8 cellular contexts compared by ENCODE assay signal in genomic region chr13:20161275-20161950, GRCh38. TPM values are rescaled to one million over a fixed set of nuclear protein-coding genes. Genes with fewer than 3 reads are reported as not detected.
A peak's percentile ranks its signal among the peaks of the same experiment; 100 is the strongest.
DNase-seq lines count a peak whose midpoint lies in the region; ATAC-seq and TF ChIP-seq lines count a peak whose summit lies in the region.

No MANE protein-coding gene starts in this region.

- DNase-seq in GM12865 (ENCODE audit: low read depth) (peak; percentile 86), OCI-LY7 (ENCODE audit: low spot score) (peak; percentile 19), ascending aorta (ENCODE audit: low spot score in 2 of 2) (no peak), lower lobe of right lung (no peak), substantia nigra (lab: John Stamatoyannopoulos, UW) (no peak), GM19240 (ENCODE audit: insufficient read length, low spot score) (no peak)

- H3K27me3 Mint-ChIP-seq in stimulated activated memory B cell treated with anti-CD40 and anti-IgM and Interleukin-4, amounts not matched to agents 10 μg/mL and 1 μg/mL and 100 μg/mL, for 72 hours: peaks cover 11% of the 10 kb centered on the region

- H3K9me3 Mint-ChIP-seq in stimulated activated memory B cell treated with anti-CD40 and anti-IgM and Interleukin-4, amounts not matched to agents 10 μg/mL and 1 μg/mL and 100 μg/mL, for 72 hours: no peaks in the 10 kb centered on the region

- no peaks in the 10 kb centered on the region for H3K79me2 ChIP-seq in OCI-LY7 (ENCODE audit: insufficient read depth, low read depth, low read length)

- H3K4me1 ChIP-seq in HEK293 (ENCODE audit: control insufficient read depth, insufficient read depth, low read length) (no peaks in the 10 kb centered on the region), OCI-LY7 (ENCODE audit: insufficient read depth, low read length, poor library complexity, severe bottlenecking) (peaks cover 9% of the 10 kb centered on the region), ascending aorta (peaks cover 3 to 4% of the 10 kb centered on the region in 2 donors), lower lobe of right lung (peaks cover 22% of the 10 kb centered on the region)

- intact Hi-C loops in OCI-LY7 (cut with micrococcal nuclease; ENCODE audit: unreplicated experiment) (no loop called here), ascending aorta (cut with DNase I) (loop anchor here (2.0 kb wide), 1 partner anchor 35 kb away; no protein-coding TSS in a partner anchor), lower lobe of right lung (cut with DNase I) (no loop called here)

- no peaks in the 10 kb centered on the region for H3K36me3 ChIP-seq in HEK293 (ENCODE audit: control insufficient read depth in 2 of 2, insufficient read depth in 1 of 2, low read length in 2 of 2)
- no peaks in the 10 kb centered on the region for H3K36me3 ChIP-seq in OCI-LY7 (ENCODE audit: insufficient read depth, low read length)
- no peaks in the 10 kb centered on the region for H3K36me3 ChIP-seq in ascending aorta
- no peaks in the 10 kb centered on the region for H3K36me3 ChIP-seq in lower lobe of right lung

- peak overlapping the region; percentile 55 for H3K4me2 ChIP-seq in OCI-LY7 (ENCODE audit: low read length)

- CTCF ChIA-PET in HEK293 (lab: Yijun Ruan, JAX): interaction anchor here (0.7 to 1.1 kb wide), 4 partner anchors 24 to 485 kb away, joined by 3 to 4 read pairs (median 4); no protein-coding TSS in a partner anchor
- CTCF ChIA-PET in OCI-LY7 (lab: Charles Lee; ENCODE audit: unreplicated experiment): no interaction called here

- H3K4me1 Mint-ChIP-seq in stimulated activated memory B cell treated with anti-CD40 and anti-IgM and Interleukin-4, amounts not matched to agents 10 μg/mL and 1 μg/mL and 100 μg/mL, for 72 hours: peaks cover 22% of the 10 kb centered on the region

- H3K4me3 ChIP-seq in GM12865 (ENCODE audit: low read depth, low read length) (peak overlapping the region; percentile 80), HEK293 (ENCODE audit: low read depth, low read length) (peak overlapping the region; percentile 58), OCI-LY7 (ENCODE audit: low read depth, low read length, poor library complexity, severe bottlenecking) (no peak overlapping the region), ascending aorta (peak overlapping the region; percentile 34 to 63), lower lobe of right lung (peak overlapping the region; percentile 43)

- no peaks in the 10 kb centered on the region for H3K36me3 Mint-ChIP-seq in stimulated activated memory B cell treated with anti-CD40 and anti-IgM and Interleukin-4, amounts not matched to agents 10 μg/mL and 1 μg/mL and 100 μg/mL, for 72 hours

- peak overlapping the region; percentile 82 for H3K4me3 Mint-ChIP-seq in stimulated activated memory B cell treated with anti-CD40 and anti-IgM and Interleukin-4, amounts not matched to agents 10 μg/mL and 1 μg/mL and 100 μg/mL, for 72 hours

- ATAC-seq in lower lobe of right lung: peak; percentile 42 to 53
- ATAC-seq in stimulated activated memory B cell treated with anti-CD40 and anti-IgM and Interleukin-4, amounts not matched to agents 10 μg/mL and 1 μg/mL and 100 μg/mL, for 72 hours: peak; percentile 85

- H3K27me3 ChIP-seq in ascending aorta (peaks cover 33% of the 10 kb centered on the region), lower lobe of right lung (ENCODE audit: low read depth) (peaks cover 79% of the 10 kb centered on the region)

- no peaks in the 10 kb centered on the region for H4K20me1 ChIP-seq in OCI-LY7 (ENCODE audit: insufficient read depth, low read length)

- H3K9me2 ChIP-seq in OCI-LY7 (ENCODE audit: insufficient read depth, low read length): no peaks in the 10 kb centered on the region

- POLR2A ChIA-PET in HEK293 (lab: Yijun Ruan, JAX) (no interaction called here), OCI-LY7 (lab: Charles Lee) (no interaction called here)

- no peak overlapping the region for H2AFZ ChIP-seq in OCI-LY7 (ENCODE audit: low read length)

- H3K9me3 ChIP-seq in HEK293 (ENCODE audit: control insufficient read depth, insufficient read depth, low read depth, low read length) (no peaks in the 10 kb centered on the region), OCI-LY7 (ENCODE audit: low read length) (no peaks in the 10 kb centered on the region), ascending aorta (no peaks in the 10 kb centered on the region), lower lobe of right lung (no peaks in the 10 kb centered on the region)

- no TSS peak for BruUV-seq in OCI-LY7 (replicated peaks; lab: Mats Ljungman, UMichigan)

- H3K27ac ChIP-seq in HEK293 (ENCODE audit: extremely low read depth, low read depth, low read length): peak overlapping the region; percentile 49; the same call in 1 of the 2 replicates
- no peak overlapping the region for H3K27ac ChIP-seq in OCI-LY7 (ENCODE audit: low read depth, low read length, poor library complexity, severe bottlenecking)
- H3K27ac ChIP-seq in ascending aorta: no peak overlapping the region
- H3K27ac ChIP-seq in lower lobe of right lung: no peak overlapping the region
- no peak overlapping the region for H3K27ac ChIP-seq in substantia nigra (ENCODE audit: low read depth, low read length, poor library complexity, severe bottlenecking)

- TF ChIP-seq CTCF in GM12865 (IDR thresholded peaks at IDR 0.05; ENCODE audit: insufficient read depth, low read depth, low read length, missing control alignments) (no peak), HEK293 (tag by site-specific recombination; IDR thresholded peaks at IDR 0.05) (no peak), OCI-LY7 (conservative IDR thresholded peaks at IDR 0.05; ENCODE audit: low read length) (no peak), ascending aorta (IDR thresholded peaks at IDR 0.05) (no peak), lower lobe of right lung (IDR thresholded peaks at IDR 0.05) (no peak)

- H3K27ac Mint-ChIP-seq in stimulated activated memory B cell treated with anti-CD40 and anti-IgM and Interleukin-4, amounts not matched to agents 10 μg/mL and 1 μg/mL and 100 μg/mL, for 72 hours: peak overlapping the region; percentile 75

TF ChIP-seq in HEK293, 187 proteins besides CTCF, POLR2A, EP300 and RAD21 (continues in another document):
- peak; percentile 8; the same call in 1 of the 2 replicates for TF ChIP-seq SP7 (tag by site-specific recombination; IDR thresholded peaks at IDR 0.05)
- TF ChIP-seq ZNF747 (tag by site-specific recombination; IDR thresholded peaks at IDR 0.05): no peak
- TF ChIP-seq ZNF623 (tag by site-specific recombination; IDR thresholded peaks at IDR 0.05): no peak
- no peak for TF ChIP-seq ZNF707 (tag by site-specific recombination; IDR thresholded peaks at IDR 0.05)
- TF ChIP-seq EGR2 (tag by site-specific recombination; IDR thresholded peaks at IDR 0.05; ENCODE audit: low read depth): no peak; the same call in 1 of the 2 replicates
- TF ChIP-seq KLF16 (tag by site-specific recombination; IDR thresholded peaks at IDR 0.05): 0 out of 2 replicates have a peak, but pooled peaks have one; percentile 4
- TF ChIP-seq, protein P1, sequence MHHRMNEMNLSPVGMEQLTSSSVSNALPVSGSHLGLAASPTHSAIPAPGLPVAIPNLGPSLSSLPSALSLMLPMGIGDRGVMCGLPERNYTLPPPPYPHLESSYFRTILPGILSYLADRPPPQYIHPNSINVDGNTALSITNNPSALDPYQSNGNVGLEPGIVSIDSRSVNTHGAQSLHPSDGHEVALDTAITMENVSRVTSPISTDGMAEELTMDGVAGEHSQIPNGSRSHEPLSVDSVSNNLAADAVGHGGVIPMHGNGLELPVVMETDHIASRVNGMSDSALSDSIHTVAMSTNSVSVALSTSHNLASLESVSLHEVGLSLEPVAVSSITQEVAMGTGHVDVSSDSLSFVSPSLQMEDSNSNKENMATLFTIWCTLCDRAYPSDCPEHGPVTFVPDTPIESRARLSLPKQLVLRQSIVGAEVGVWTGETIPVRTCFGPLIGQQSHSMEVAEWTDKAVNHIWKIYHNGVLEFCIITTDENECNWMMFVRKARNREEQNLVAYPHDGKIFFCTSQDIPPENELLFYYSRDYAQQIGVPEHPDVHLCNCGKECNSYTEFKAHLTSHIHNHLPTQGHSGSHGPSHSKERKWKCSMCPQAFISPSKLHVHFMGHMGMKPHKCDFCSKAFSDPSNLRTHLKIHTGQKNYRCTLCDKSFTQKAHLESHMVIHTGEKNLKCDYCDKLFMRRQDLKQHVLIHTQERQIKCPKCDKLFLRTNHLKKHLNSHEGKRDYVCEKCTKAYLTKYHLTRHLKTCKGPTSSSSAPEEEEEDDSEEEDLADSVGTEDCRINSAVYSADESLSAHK (tag by site-specific recombination; IDR thresholded peaks at IDR 0.05): no peak
- no peak for TF ChIP-seq KLF10 (tag by site-specific recombination; IDR thresholded peaks at IDR 0.05)
- TF ChIP-seq REST (tag by site-specific recombination; IDR thresholded peaks at IDR 0.05): no peak
- TF ChIP-seq OSR2 (tag by site-specific recombination; IDR thresholded peaks at IDR 0.05): no peak

RNA-seq across cellular contexts. Expression of gene GJA3, which starts 0.6 kb away (rescaled TPM):
- not detected in 2 replicates for total RNA-seq in OCI-LY7 (2014; rRNA removed; shearing (Covaris generic))
- total RNA-seq in OCI-LY7 (2022) (not detected in 2 replicates), ascending aorta (not detected), lower lobe of right lung (not detected)

RNA-seq across cellular contexts. Expression of gene GJB2, which starts 31.3 kb away (rescaled TPM):
- total RNA-seq in OCI-LY7 (2014; rRNA removed; shearing (Covaris generic)): not detected in 2 replicates
- total RNA-seq in OCI-LY7 (2022): not detected in 2 replicates
- total RNA-seq in ascending aorta: 0.21 TPM
- total RNA-seq in lower lobe of right lung: 0.77 TPM

Comparison
In these comparisons a context has a peak if more than half of its experiments do, and no peak if none do; other contexts are left out.
1. DNase-seq: peak in GM12865 (single experiment) and OCI-LY7 (single experiment); none in ascending aorta (0 of 2), lower lobe of right lung (single experiment), substantia nigra (0 of 49) and GM19240 (single experiment).